Comparison of ENCODE assay signal across 10 cellular contexts in genomic region chr4:36208884-36209473, GRCh38. TPM values are rescaled to one million over a fixed set of nuclear protein-coding genes. Genes with fewer than 3 reads are reported as not detected.
DNase-seq lines count a peak whose midpoint lies in the region; ATAC-seq, FAIRE-seq and TF ChIP-seq lines count a peak whose summit lies in the region.
"Had no signal": no experiment of that assay in that cellular context is flagged by ENCODE, and none has a peak within 500 bp of the region (broad histone marks: within the 10 kb centered on the region; RNA-seq: fewer than 3 reads in every experiment).

No MANE protein-coding gene starts in this region.

- H3K79me2 ChIP-seq in GM23338 (replicated peaks; ENCODE audit: insufficient read depth), result no peaks in the 10 kb centered on the region
- H3K79me2 ChIP-seq in Loucy (ENCODE audit: insufficient read depth, low read length), result peaks cover 13% of the 10 kb centered on the region

- no peak for TF ChIP-seq CTCF in GM23338 (conservative IDR thresholded peaks at IDR 0.05; ENCODE audit: low read depth in 2 of 2)
- TF ChIP-seq CTCF in Loucy (conservative IDR thresholded peaks at IDR 0.05; ENCODE audit: low read length), result no peak
- TF ChIP-seq CTCF in osteocyte (IDR thresholded peaks at IDR 0.05), result no peak

- DNase-seq in NK-92 treated with Interleukin-12 subunit alpha and Interleukin-12 subunit beta, amount 100 ng/mL, for 24 hours (lab: John Stamatoyannopoulos, UW), result peak; percentile 32
- DNase-seq in NK-92 (lab: John Stamatoyannopoulos, UW; ENCODE audit: unreplicated experiment) (no peak), GM23338 (ENCODE audit: low spot score) (no peak), small intestine (peak; percentile 32), inferior parietal cortex (ENCODE audit: extremely low spot score) (no peak), NCI-H1092 (lab: John Stamatoyannopoulos, UW) (no peak), osteocyte (ENCODE audit: extremely low spot score, unreplicated experiment) (no peak)

- no peak for ATAC-seq in GM23338

- WGBS in small intestine, 3 donors, result 69 to 89% (median 82%) methylated on average over 4 of the region's 4 CpGs

- peak overlapping the region; percentile 5 for H3K9ac ChIP-seq in Loucy (ENCODE audit: low read depth, low read length, poor library complexity, severe bottlenecking)

- H3K27me3 Mint-ChIP-seq in GM23338 (ENCODE audit: insufficient read depth, low read depth, poor library complexity), result no peaks in the 10 kb centered on the region
- H3K27me3 Mint-ChIP-seq in osteocyte (ENCODE audit: unreplicated experiment), result no peaks in the 10 kb centered on the region

- peak overlapping the region; percentile 78; the same call in 1 of the 2 replicates for H3K27ac Mint-ChIP-seq in GM23338
- H3K27ac Mint-ChIP-seq in osteocyte (ENCODE audit: unreplicated experiment), result no peak overlapping the region

- H3K36me3 ChIP-seq in GM23338 (ENCODE audit: insufficient read depth) (no peaks in the 10 kb centered on the region), Loucy (ENCODE audit: insufficient read depth, low read length) (peaks cover 21% of the 10 kb centered on the region; the same call in 1 of the 2 replicates), small intestine (ENCODE audit: control insufficient read depth in 2 of 2, insufficient read depth in 2 of 2, low read length in 2 of 2) (peaks cover 0 to 14% of the 10 kb centered on the region in 2 donors)

- H3K4me3 ChIP-seq in GM23338 (no peak overlapping the region), Loucy (ENCODE audit: low read length, poor library complexity, severe bottlenecking) (peak overlapping the region; percentile 54), small intestine (ENCODE audit: low read depth in 1 of 2, low read length in 2 of 2) (no peak overlapping the region)

- H3F3A ChIP-seq in GM23338 (replicated peaks; ENCODE audit: low read depth), result no peaks in the 10 kb centered on the region
- no peaks in the 10 kb centered on the region for H3F3A ChIP-seq in Loucy (ENCODE audit: low read depth)

- H3K27ac ChIP-seq in GM23338 (ENCODE audit: low read depth), result no peak overlapping the region
- no peak overlapping the region for H3K27ac ChIP-seq in small intestine (ENCODE audit: low read depth in 1 of 2, low read length in 1 of 2)
- H3K27ac ChIP-seq: 22Rv1 had no signal

- H3K36me3 Mint-ChIP-seq in GM23338 (ENCODE audit: low read depth) (no peaks in the 10 kb centered on the region), osteocyte (ENCODE audit: unreplicated experiment) (no peaks in the 10 kb centered on the region)
- H3K36me3 Mint-ChIP-seq: brain had no signal

- H3K4me3 Mint-ChIP-seq in GM23338, result no peak overlapping the region
- no peak overlapping the region for H3K4me3 Mint-ChIP-seq in osteocyte (ENCODE audit: unreplicated experiment)

- H3K27me3 ChIP-seq in GM23338 (ENCODE audit: insufficient read depth) (no peaks in the 10 kb centered on the region), Loucy (ENCODE audit: insufficient read depth, low read length, poor library complexity, severe bottlenecking) (no peaks in the 10 kb centered on the region), small intestine (ENCODE audit: control insufficient read depth in 2 of 2, insufficient read depth in 2 of 2, low read length in 2 of 2) (no peaks in the 10 kb centered on the region)

- H3K9me3 ChIP-seq in Loucy (ENCODE audit: insufficient read depth, low read depth, low read length), result no peaks in the 10 kb centered on the region
- H3K9me3 ChIP-seq in small intestine (ENCODE audit: control insufficient read depth, low read depth), result no peaks in the 10 kb centered on the region

- no peak for FAIRE-seq in small intestine (lab: Jason Lieb, UNC)

- H3K4me1 ChIP-seq in GM23338 (ENCODE audit: insufficient read depth) (peaks cover 14% of the 10 kb centered on the region), Loucy (ENCODE audit: insufficient read depth, low read length, poor library complexity, severe bottlenecking) (peaks cover 47% of the 10 kb centered on the region), small intestine (ENCODE audit: control insufficient read depth in 2 of 2, insufficient read depth in 1 of 2, low read depth in 1 of 2, low read length in 1 of 2) (peaks cover 0 to 2% of the 10 kb centered on the region in 2 donors)

- no peak overlapping the region for H2AFZ ChIP-seq in GM23338
- no peak overlapping the region for H2AFZ ChIP-seq in Loucy (ENCODE audit: low read length)

- H3K4me1 Mint-ChIP-seq in GM23338 (peaks cover 24% of the 10 kb centered on the region), osteocyte (ENCODE audit: unreplicated experiment) (peaks cover 6% of the 10 kb centered on the region)

- H3K4me2 ChIP-seq in GM23338, result no peak overlapping the region
- peak overlapping the region; percentile 75 for H3K4me2 ChIP-seq in Loucy (ENCODE audit: low read depth, low read length, poor library complexity, severe bottlenecking)

- no peaks in the 10 kb centered on the region for H4K20me1 ChIP-seq in GM23338 (replicated peaks; ENCODE audit: insufficient read depth)
- no peaks in the 10 kb centered on the region for H4K20me1 ChIP-seq in Loucy (ENCODE audit: insufficient read depth, low read length, poor library complexity, severe bottlenecking)

- H3K9me3 Mint-ChIP-seq in GM23338, result no peaks in the 10 kb centered on the region
- H3K9me3 Mint-ChIP-seq in osteocyte (ENCODE audit: unreplicated experiment), result no peaks in the 10 kb centered on the region
- H3K9me3 Mint-ChIP-seq: brain had no signal

- no peaks in the 10 kb centered on the region for H3K9me2 ChIP-seq in GM23338 (ENCODE audit: insufficient read depth)
- no peaks in the 10 kb centered on the region for H3K9me2 ChIP-seq in Loucy (replicated peaks; ENCODE audit: low read depth, low read length)

TF ChIP-seq in GM23338, 12 proteins besides CTCF, POLR2A, EP300 and RAD21 (continues in another document):
- TF ChIP-seq, protein P1, sequence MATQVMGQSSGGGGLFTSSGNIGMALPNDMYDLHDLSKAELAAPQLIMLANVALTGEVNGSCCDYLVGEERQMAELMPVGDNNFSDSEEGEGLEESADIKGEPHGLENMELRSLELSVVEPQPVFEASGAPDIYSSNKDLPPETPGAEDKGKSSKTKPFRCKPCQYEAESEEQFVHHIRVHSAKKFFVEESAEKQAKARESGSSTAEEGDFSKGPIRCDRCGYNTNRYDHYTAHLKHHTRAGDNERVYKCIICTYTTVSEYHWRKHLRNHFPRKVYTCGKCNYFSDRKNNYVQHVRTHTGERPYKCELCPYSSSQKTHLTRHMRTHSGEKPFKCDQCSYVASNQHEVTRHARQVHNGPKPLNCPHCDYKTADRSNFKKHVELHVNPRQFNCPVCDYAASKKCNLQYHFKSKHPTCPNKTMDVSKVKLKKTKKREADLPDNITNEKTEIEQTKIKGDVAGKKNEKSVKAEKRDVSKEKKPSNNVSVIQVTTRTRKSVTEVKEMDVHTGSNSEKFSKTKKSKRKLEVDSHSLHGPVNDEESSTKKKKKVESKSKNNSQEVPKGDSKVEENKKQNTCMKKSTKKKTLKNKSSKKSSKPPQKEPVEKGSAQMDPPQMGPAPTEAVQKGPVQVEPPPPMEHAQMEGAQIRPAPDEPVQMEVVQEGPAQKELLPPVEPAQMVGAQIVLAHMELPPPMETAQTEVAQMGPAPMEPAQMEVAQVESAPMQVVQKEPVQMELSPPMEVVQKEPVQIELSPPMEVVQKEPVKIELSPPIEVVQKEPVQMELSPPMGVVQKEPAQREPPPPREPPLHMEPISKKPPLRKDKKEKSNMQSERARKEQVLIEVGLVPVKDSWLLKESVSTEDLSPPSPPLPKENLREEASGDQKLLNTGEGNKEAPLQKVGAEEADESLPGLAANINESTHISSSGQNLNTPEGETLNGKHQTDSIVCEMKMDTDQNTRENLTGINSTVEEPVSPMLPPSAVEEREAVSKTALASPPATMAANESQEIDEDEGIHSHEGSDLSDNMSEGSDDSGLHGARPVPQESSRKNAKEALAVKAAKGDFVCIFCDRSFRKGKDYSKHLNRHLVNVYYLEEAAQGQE (IDR thresholded peaks at IDR 0.05; ENCODE audit: unreplicated experiment), result no peak
- no peak for TF ChIP-seq ZNF331 (CRISPR knock-in tag; IDR thresholded peaks at IDR 0.05; ENCODE audit: low read depth)

RNA-seq across cellular contexts. Expression of gene ARAP2, which starts 35.3 kb away (rescaled TPM):
- total RNA-seq in GM23338 (2014; rRNA removed; shearing (Covaris generic)), result 0.39 and 4.8 TPM in 2 replicates
- polyA plus RNA-seq in GM23338 (2016; fragmentation: Nextera tagmentation; extraction: Ambion mirVana) (0.21 and 0.92 TPM in 2 replicates), small intestine (10 to 100 TPM in 2 of 3 donors, 1 to 10 TPM in 1; 3.2 to 14.1 (median 13.2) TPM)
- total RNA-seq in osteocyte, result 1.0 and 2.4 TPM in 2 replicates

Comparison
In these comparisons a context has a peak if more than half of its experiments do, and no peak if none do; other contexts are left out.
1. DNase-seq: peak in NK-92 treated with Interleukin-12 subunit alpha and Interleukin-12 subunit beta, amount 100 ng/mL, for 24 hours (single experiment) and small intestine (single experiment); none in NK-92 (single experiment), GM23338 (single experiment), inferior parietal cortex (single experiment), NCI-H1092 (single experiment) and osteocyte (single experiment).